ENCODE assay signal across 10 cellular contexts in the genomic region with DNA sequence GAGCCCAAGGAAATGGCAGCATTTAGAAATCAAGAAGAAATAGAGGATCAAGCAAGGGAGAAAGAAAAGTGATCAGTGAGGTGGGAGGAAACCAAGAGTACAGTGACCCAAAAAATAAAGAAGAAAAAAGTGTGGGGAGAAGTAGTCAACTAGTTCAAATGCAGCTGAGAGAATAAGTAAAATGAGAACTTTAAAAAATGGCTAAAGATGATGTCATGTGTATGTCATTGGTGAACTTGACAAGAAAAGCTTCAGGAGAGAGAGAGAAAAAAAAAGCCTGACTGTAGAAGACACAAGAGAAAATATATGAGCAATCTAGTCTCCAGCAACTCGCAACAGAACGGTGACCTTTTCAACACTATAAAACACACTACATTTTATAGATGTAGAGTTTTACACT. TPM values are rescaled to one million over a fixed set of nuclear protein-coding genes. Genes with fewer than 3 reads are reported as not detected.
"Had no signal": no experiment of that assay in that cellular context is flagged by ENCODE, and none has a peak within 500 bp of the region (broad histone marks: within the 10 kb centered on the region; RNA-seq: fewer than 3 reads in every experiment).

No MANE protein-coding gene starts in this region.

- H3K4me2 ChIP-seq: KMS-11 had no signal

- FAIRE-seq: HTR-8/SVneo, K562 had no signal

- H3K4me3 ChIP-seq: K562 had no signal

- ATAC-seq: K562 had no signal

- H3K9ac ChIP-seq: KMS-11 had no signal

- DNase-seq: IMR-90, KBM-7, KG1 had no signal

- H3K27ac ChIP-seq: HL-60, KMS-11 had no signal

RNA-seq across cellular contexts. Expression of gene GPR6, which starts 6.3 kb away (rescaled TPM):
- total RNA-seq: HT-29, HT1080, IMR-90, K562 had no signal
- polyA plus RNA-seq: IgD-negative memory B cell, IMR-90, K562 had no signal
